In the genomic region with DNA sequence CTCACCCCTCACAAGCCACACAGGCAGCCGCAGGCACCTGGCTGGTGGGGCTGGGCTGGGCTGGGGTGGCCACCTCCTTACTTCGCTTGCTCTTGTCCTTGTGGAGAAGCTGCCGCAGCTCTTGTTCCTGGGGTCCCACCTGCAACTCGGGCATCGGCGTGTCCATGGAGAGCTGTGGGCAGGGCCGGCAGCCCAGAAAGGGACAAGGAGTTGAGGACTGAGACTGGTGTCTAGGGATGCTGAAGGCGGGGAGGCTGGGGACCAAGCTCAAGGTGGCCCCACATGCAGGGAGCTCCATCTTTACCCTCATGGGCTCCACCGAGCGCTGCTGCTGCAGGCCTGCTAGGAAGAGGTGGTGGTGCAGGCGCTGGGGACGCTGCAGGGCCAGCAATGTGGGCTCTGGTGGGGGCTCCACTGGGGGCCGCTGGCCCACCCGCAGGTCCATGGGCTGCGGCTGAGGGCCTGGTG, we compare ENCODE assay signal across 22 cellular contexts. TPM values are rescaled to one million over a fixed set of nuclear protein-coding genes. Genes with fewer than 3 reads are reported as not detected.
DNase-seq lines count a peak whose midpoint lies in the region; ATAC-seq and TF ChIP-seq lines count a peak whose summit lies in the region.
"Had no signal": no experiment of that assay in that cellular context is flagged by ENCODE, and none has a peak within 500 bp of the region (broad histone marks: within the 10 kb centered on the region; RNA-seq: fewer than 3 reads in every experiment).

No MANE protein-coding gene starts in this region.

- DNase-seq in heart right ventricle (no peak), left cardiac atrium (no peak), neuronal stem cell (ENCODE audit: low spot score) (no peak), tibial nerve (ENCODE audit: low spot score in 2 of 2) (no peak), mucosa of descending colon (no peak), hepatic stellate cell (ENCODE audit: low spot score) (no peak)
- no peak for DNase-seq in activated naive CD8-positive, alpha-beta T cell treated with anti-CD3 and anti-CD28 coated beads for 36 hours
- DNase-seq: ACHN; activated CD4-positive, alpha-beta T cell treated with anti-CD3 and anti-CD28 coated beads for 48 hours; activated CD8-positive, alpha-beta memory T cell treated with anti-CD3 and anti-CD28 coated beads, Interleukin-2, amount 50 U/mL, for 48 hours; effector memory CD4-positive, alpha-beta T cell; esophagus squamous epithelium; KG1; left ventricle myocardium superior; NCI-H187 treated with DMSO at 0.1 percent for 48 hours; NCI-H82; PC-3; stimulated activated CD4-positive, alpha-beta T cell treated with anti-CD3 and anti-CD28 coated beads, Interleukin-4, amount 100 ng/mL, for 1 hour; T-cell had no signal

- H3K18ac ChIP-seq in neuronal stem cell (ENCODE audit: low read length), result peak overlapping the region; percentile 39

- H3K27me3 Mint-ChIP-seq in activated naive CD8-positive, alpha-beta T cell treated with anti-CD3 and anti-CD28 coated beads for 36 hours, result no peaks in the 10 kb centered on the region
- H3K27me3 Mint-ChIP-seq: T-cell had no signal

- H3K4me1 ChIP-seq in heart right ventricle (peaks cover 44 to 57% (median 53%) of the 10 kb centered on the region in 9 donors), neuronal stem cell (ENCODE audit: control insufficient read depth in 2 of 2, insufficient read depth in 1 of 2, low read depth in 1 of 2, low read length in 2 of 2) (peaks cover 3 to 21% of the 10 kb centered on the region in 2 donors), tibial nerve (peaks cover 3 to 57% (median 49%) of the 10 kb centered on the region in 4 donors), mucosa of descending colon (ENCODE audit: low read depth) (peaks cover 14% of the 10 kb centered on the region)

- H3K9me3 ChIP-seq in heart right ventricle, result no peaks in the 10 kb centered on the region
- no peaks in the 10 kb centered on the region for H3K9me3 ChIP-seq in neuronal stem cell (replicated peaks in 1 of 2; ENCODE audit: control insufficient read depth in 2 of 2, insufficient read depth in 1 of 2, low read depth in 1 of 2, low read length in 2 of 2)
- no peaks in the 10 kb centered on the region for H3K9me3 ChIP-seq in tibial nerve
- no peaks in the 10 kb centered on the region for H3K9me3 ChIP-seq in mucosa of descending colon
- H3K9me3 ChIP-seq: esophagus squamous epithelium had no signal

- H2BK15ac ChIP-seq in neuronal stem cell (ENCODE audit: low read length), result peak overlapping the region; percentile 78

- no peak overlapping the region for H2BK12ac ChIP-seq in neuronal stem cell (ENCODE audit: low read length)

- peaks cover 35% of the 10 kb centered on the region for H3K36me3 Mint-ChIP-seq in activated naive CD8-positive, alpha-beta T cell treated with anti-CD3 and anti-CD28 coated beads for 36 hours

- peaks cover 49% of the 10 kb centered on the region for H3K4me1 Mint-ChIP-seq in activated naive CD8-positive, alpha-beta T cell treated with anti-CD3 and anti-CD28 coated beads for 36 hours

- H3K4ac ChIP-seq in neuronal stem cell (ENCODE audit: low read length), result no peak overlapping the region

- H3K14ac ChIP-seq in neuronal stem cell (ENCODE audit: low read length), result no peak overlapping the region

- H4K8ac ChIP-seq in neuronal stem cell (ENCODE audit: low read depth, low read length), result no peak overlapping the region

- no peaks in the 10 kb centered on the region for H3K9me3 Mint-ChIP-seq in activated naive CD8-positive, alpha-beta T cell treated with anti-CD3 and anti-CD28 coated beads for 36 hours
- H3K9me3 Mint-ChIP-seq: neural progenitor cell, T-cell had no signal

- TF ChIP-seq CTCF in heart right ventricle (IDR thresholded peaks at IDR 0.05) (no peak), tibial nerve (IDR thresholded peaks at IDR 0.05) (no peak), mucosa of descending colon (IDR thresholded peaks at IDR 0.05) (no peak)

- WGBS in heart right ventricle, 2 donors, result 91 to 93% methylated on average over 15 of the region's 15 CpGs
- no CpG with 5 or more reads among the region's 15 CpGs for WGBS in neuronal stem cell (ENCODE audit: extremely low coverage in 2 of 2, insufficient read length in 2 of 2, insufficient replicate concordance in 1 of 2), 2 donors
- 88% methylated on average over 11 to 13 of the region's 15 CpGs for WGBS in tibial nerve, 2 donors

- no peak overlapping the region for H4K91ac ChIP-seq in neuronal stem cell (ENCODE audit: low read depth, low read length, poor library complexity)

- H3K4me3 ChIP-seq in heart right ventricle (no peak overlapping the region), neuronal stem cell (ENCODE audit: low read length in 2 of 2) (no peak overlapping the region), tibial nerve (no peak overlapping the region), mucosa of descending colon (no peak overlapping the region)
- H3K4me3 ChIP-seq: esophagus squamous epithelium, neural progenitor cell had no signal

- H3K9ac ChIP-seq in neuronal stem cell (ENCODE audit: low read depth, low read length, poor library complexity), result no peak overlapping the region
- H3K9ac ChIP-seq: neural progenitor cell had no signal

- H2BK5ac ChIP-seq in neuronal stem cell (ENCODE audit: low read length), result no peak overlapping the region

- H3K4me2 ChIP-seq in neuronal stem cell (ENCODE audit: insufficient read depth, low read length, poor library complexity, severe bottlenecking), result no peak overlapping the region

- no peak overlapping the region for H3K4me3 Mint-ChIP-seq in activated naive CD8-positive, alpha-beta T cell treated with anti-CD3 and anti-CD28 coated beads for 36 hours
- H3K4me3 Mint-ChIP-seq: CD14-positive monocyte, neural progenitor cell had no signal

- intact Hi-C loops in heart right ventricle (cut with DNase I), result loop anchor here in 7 of 10 donors (1.0 to 5.0 kb wide), 3 partner anchors 18 to 39 kb away; no protein-coding TSS in a partner anchor
- intact Hi-C loops in left cardiac atrium (cut with DNase I), result loop anchor here in 1 of 2 donors (5.0 kb wide), 1 partner anchor 39 kb away; no protein-coding TSS in a partner anchor
- intact Hi-C loops in mucosa of descending colon (cut with DNase I, micrococcal nuclease), result loop anchor here in 1 of 2 donors (5.0 kb wide), 1 partner anchor 44 kb away; no protein-coding TSS in a partner anchor

- H3K36me3 ChIP-seq in heart right ventricle, result peaks cover 0 to 68% (median 44%) of the 10 kb centered on the region in 9 donors
- peaks cover 18 to 81% of the 10 kb centered on the region in 2 donors for H3K36me3 ChIP-seq in neuronal stem cell (replicated peaks in 1 of 2; ENCODE audit: control insufficient read depth in 2 of 2, insufficient read depth in 2 of 2, low read length in 2 of 2)
- H3K36me3 ChIP-seq in tibial nerve, result peaks cover 6 to 59% (median 28%) of the 10 kb centered on the region in 3 donors
- H3K36me3 ChIP-seq in mucosa of descending colon (ENCODE audit: low read depth), result no peaks in the 10 kb centered on the region
- H3K36me3 ChIP-seq: neural progenitor cell had no signal

- no peak for ATAC-seq in heart right ventricle
- no peak for ATAC-seq in left cardiac atrium
- ATAC-seq in mucosa of descending colon, result no peak
- no peak for ATAC-seq in HG03108 (IDR thresholded peaks at IDR 0.05; ENCODE audit: unreplicated experiment)
- ATAC-seq: PC-3 had no signal

- H3K27me3 ChIP-seq in heart right ventricle (no peaks in the 10 kb centered on the region), neuronal stem cell (ENCODE audit: control insufficient read depth in 3 of 3, insufficient read depth in 3 of 3, low read depth in 1 of 3, low read length in 3 of 3) (no peaks in the 10 kb centered on the region), tibial nerve (no peaks in the 10 kb centered on the region)
- H3K27me3 ChIP-seq: esophagus squamous epithelium, neural progenitor cell had no signal

- no peak for TF ChIP-seq EP300 in tibial nerve (IDR thresholded peaks at IDR 0.05)

- TF ChIP-seq POLR2A in tibial nerve (IDR thresholded peaks at IDR 0.05), result no peak

- peak overlapping the region in 7 of 10 donors; percentile 2 to 99 (median 76) for H3K27ac ChIP-seq in heart right ventricle
- H3K27ac ChIP-seq in neuronal stem cell (replicated peaks; ENCODE audit: low read length), result no peak overlapping the region
- H3K27ac ChIP-seq in tibial nerve, result peak overlapping the region in 3 of 4 donors; percentile 52 to 98 (median 85)

- H3K79me1 ChIP-seq in neuronal stem cell (ENCODE audit: low read depth, low read length), result peaks cover 2% of the 10 kb centered on the region

- H2BK120ac ChIP-seq in neuronal stem cell (ENCODE audit: low read depth, low read length), result no peak overlapping the region

- no peak overlapping the region for H2AK5ac ChIP-seq in neuronal stem cell (ENCODE audit: low read depth, low read length)

- peak overlapping the region; percentile 75 for H3K27ac Mint-ChIP-seq in activated naive CD8-positive, alpha-beta T cell treated with anti-CD3 and anti-CD28 coated beads for 36 hours
- H3K27ac Mint-ChIP-seq: CD14-positive monocyte, neural progenitor cell had no signal

- H2AFZ ChIP-seq in neuronal stem cell (ENCODE audit: low read length), result no peak overlapping the region
- H2AFZ ChIP-seq: neural progenitor cell had no signal

- peak overlapping the region; percentile 44 for H3K23ac ChIP-seq in neuronal stem cell (ENCODE audit: low read depth, low read length, poor library complexity)

RNA-seq across cellular contexts. Expression of gene HDAC7, which starts 21.2 kb away (rescaled TPM):
- total RNA-seq in heart right ventricle, result 10 to 100 TPM; 26.9 to 50.7 (median 38.5) TPM
- 10 to 100 TPM; 40.4 to 75.6 TPM for polyA plus RNA-seq in heart right ventricle
- total RNA-seq in left cardiac atrium, result 10 to 100 TPM; 41.6 to 58.0 TPM
- 100 to 1,000 TPM; 233 to 246 TPM for total RNA-seq in activated naive CD8-positive, alpha-beta T cell treated with anti-CD3 and anti-CD28 coated beads for 36 hours
- 26.3 TPM for polyA plus RNA-seq in neuronal stem cell (2013, experiment 1 of 2)
- 27.4 TPM for polyA plus RNA-seq in neuronal stem cell (2013, experiment 2 of 2)
- total RNA-seq in tibial nerve, result 100 to 1,000 TPM in 2 of 4 donors, 10 to 100 TPM in 2; 90.4 to 186 (median 98.4) TPM
- total RNA-seq in mucosa of descending colon, result 10 to 100 TPM; 19.5 to 67.4 (median 33.2) TPM

RNA-seq across cellular contexts. Expression of gene SLC48A1, which starts 25.5 kb away (rescaled TPM):
- total RNA-seq in heart right ventricle, result 10 to 100 TPM; 18.6 to 31.9 (median 22.1) TPM
- polyA plus RNA-seq in heart right ventricle, result 10 to 100 TPM; 12.6 to 26.2 TPM
- 10 to 100 TPM; 22.1 to 28.9 TPM for total RNA-seq in left cardiac atrium
- 1 to 10 TPM; 5.4 to 6.0 TPM for total RNA-seq in activated naive CD8-positive, alpha-beta T cell treated with anti-CD3 and anti-CD28 coated beads for 36 hours
- 12.5 TPM for polyA plus RNA-seq in neuronal stem cell (2013, experiment 1 of 2)
- 12.3 TPM for polyA plus RNA-seq in neuronal stem cell (2013, experiment 2 of 2)
- total RNA-seq in tibial nerve, result 10 to 100 TPM; 24.6 to 37.9 (median 33.8) TPM
- total RNA-seq in mucosa of descending colon, result 10 to 100 TPM; 17.2 to 35.4 (median 19.1) TPM

RNA-seq across cellular contexts. Expression of gene RAPGEF3, which starts 39.8 kb away (rescaled TPM):
- total RNA-seq in heart right ventricle (10 to 100 TPM in 9 of 10 donors, 1 to 10 TPM in 1; 9.5 to 54.9 (median 19.8) TPM), left cardiac atrium (10 to 100 TPM; 27.3 to 35.9 TPM), tibial nerve (100 to 1,000 TPM in 1 of 4 donors, 10 to 100 TPM in 3; 47.3 to 109 (median 83.6) TPM), mucosa of descending colon (10 to 100 TPM in 2 of 3 donors, 1 to 10 TPM in 1; 9.5 to 15.6 (median 11.4) TPM)
- polyA plus RNA-seq in heart right ventricle, result 100 to 1,000 TPM in 1 of 2 donors, 10 to 100 TPM in 1; 22.4 to 173 TPM
- total RNA-seq in activated naive CD8-positive, alpha-beta T cell treated with anti-CD3 and anti-CD28 coated beads for 36 hours, result under 1 TPM; 0.27 to 0.54 TPM
- polyA plus RNA-seq in neuronal stem cell (2013, experiment 1 of 2), result 1.3 TPM
- polyA plus RNA-seq in neuronal stem cell (2013, experiment 2 of 2), result 1.1 TPM

Comparison
In these comparisons a context has a peak if more than half of its experiments do, and no peak if none do; other contexts are left out.
1. RNA of gene RAPGEF3, which starts 39.8 kb away (total RNA-seq): 47.3 to 109 TPM in tibial nerve, 27.3 to 35.9 TPM in left cardiac atrium, 9.5 to 54.9 TPM in heart right ventricle and 9.5 to 15.6 TPM in mucosa of descending colon; 0.27 to 0.54 TPM in activated naive CD8-positive, alpha-beta T cell treated with anti-CD3 and anti-CD28 coated beads for 36 hours; every median in the first group is over 4 times any median in the second.